ENCODE assay signal across 10 cellular contexts in the genomic region with DNA sequence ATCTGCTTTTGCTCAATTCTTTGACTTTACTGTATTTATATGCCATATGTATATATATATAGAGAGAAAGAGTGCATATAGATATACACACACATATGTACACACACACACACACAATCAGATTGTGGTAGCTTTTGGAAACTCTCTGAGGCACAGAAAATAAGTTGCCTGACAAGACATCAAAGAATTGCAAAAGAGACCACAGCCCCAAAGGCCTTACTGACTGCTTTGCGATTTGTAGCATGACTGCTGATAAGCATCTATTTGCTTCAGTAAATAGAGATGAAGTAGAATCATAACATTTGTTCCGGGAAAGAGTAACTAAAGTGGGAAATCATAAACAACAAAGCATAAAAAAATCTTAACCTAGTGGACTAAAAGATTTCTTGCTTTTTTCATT. TPM values are rescaled to one million over a fixed set of nuclear protein-coding genes. Genes with fewer than 3 reads are reported as not detected.
DNase-seq lines count a peak whose midpoint lies in the region; ATAC-seq and TF ChIP-seq lines count a peak whose summit lies in the region.
"Had no signal": no experiment of that assay in that cellular context is flagged by ENCODE, and none has a peak within 500 bp of the region (broad histone marks: within the 10 kb centered on the region; RNA-seq: fewer than 3 reads in every experiment).

No MANE protein-coding gene starts in this region.

- no peaks in the 10 kb centered on the region for H3K9me3 ChIP-seq in OCI-LY3 (ENCODE audit: insufficient read depth, low read length)
- no peaks in the 10 kb centered on the region for H3K9me3 ChIP-seq in esophagus muscularis mucosa
- H3K9me3 ChIP-seq: SJCRH30 had no signal

- H3K36me3 ChIP-seq in OCI-LY3 (replicated peaks; ENCODE audit: low read depth, low read length): no peaks in the 10 kb centered on the region
- no peaks in the 10 kb centered on the region for H3K36me3 ChIP-seq in esophagus muscularis mucosa
- H3K36me3 ChIP-seq: SJCRH30 had no signal

- intact Hi-C loops in esophagus muscularis mucosa (cut with DNase I): no loop called here

- no peaks in the 10 kb centered on the region for H3K27me3 Mint-ChIP-seq in stimulated activated naive B cell treated with anti-CD40 and anti-IgM and Interleukin-4, amounts not matched to agents 10 μg/mL and 1 μg/mL and 100 μg/mL, for 72 hours

- H3K79me2 ChIP-seq in OCI-LY3 (ENCODE audit: low read length): peaks cover 3% of the 10 kb centered on the region; the same call in 1 of the 2 replicates

- 67% methylated on average over 2 of the region's 2 CpGs for WGBS in esophagus muscularis mucosa

- H3K9ac ChIP-seq in OCI-LY3 (ENCODE audit: low read length): peak overlapping the region; percentile 87

- H3K27ac Mint-ChIP-seq in stimulated activated naive B cell treated with anti-CD40 and anti-IgM and Interleukin-4, amounts not matched to agents 10 μg/mL and 1 μg/mL and 100 μg/mL, for 72 hours: peak overlapping the region; percentile 99

- H3K4me2 ChIP-seq in OCI-LY3 (ENCODE audit: low read length): peak overlapping the region; percentile 87

- no peak for TF ChIP-seq POLR2A in esophagus muscularis mucosa (IDR thresholded peaks at IDR 0.05; ENCODE audit: low read depth)

- H3K4me3 ChIP-seq in GM12865 (ENCODE audit: low read depth, low read length) (peak overlapping the region; percentile 76), OCI-LY3 (ENCODE audit: low read length) (peak overlapping the region; percentile 66), esophagus muscularis mucosa (no peak overlapping the region)
- H3K4me3 ChIP-seq: SJCRH30 had no signal

- H3K4me1 ChIP-seq in OCI-LY3 (ENCODE audit: low read length) (peaks cover 57% of the 10 kb centered on the region), esophagus muscularis mucosa (no peaks in the 10 kb centered on the region)
- H3K4me1 ChIP-seq: SJCRH30 had no signal

- ATAC-seq in stimulated activated naive B cell treated with anti-CD40 and anti-IgM and Interleukin-4, amounts not matched to agents 10 μg/mL and 1 μg/mL and 100 μg/mL, for 72 hours (replicated peaks): no peak

- no peak for TF ChIP-seq EP300 in esophagus muscularis mucosa (IDR thresholded peaks at IDR 0.05)

- TF ChIP-seq CTCF in GM12865 (IDR thresholded peaks at IDR 0.05; ENCODE audit: insufficient read depth, low read depth, low read length, missing control alignments) (no peak), OCI-LY3 (IDR thresholded peaks at IDR 0.05; ENCODE audit: low read depth, low read length) (no peak), esophagus muscularis mucosa (IDR thresholded peaks at IDR 0.05) (no peak)

- peaks cover 42 to 62% of the 10 kb centered on the region in 2 donors for H3K4me1 Mint-ChIP-seq in stimulated activated naive B cell treated with anti-CD40 and anti-IgM and Interleukin-4, amounts not matched to agents 10 μg/mL and 1 μg/mL and 100 μg/mL, for 72 hours

- H3K36me3 Mint-ChIP-seq in stimulated activated naive B cell treated with anti-CD40 and anti-IgM and Interleukin-4, amounts not matched to agents 10 μg/mL and 1 μg/mL and 100 μg/mL, for 72 hours: peaks cover 19 to 29% of the 10 kb centered on the region in 2 donors

- H3K9me3 Mint-ChIP-seq in stimulated activated naive B cell treated with anti-CD40 and anti-IgM and Interleukin-4, amounts not matched to agents 10 μg/mL and 1 μg/mL and 100 μg/mL, for 72 hours: no peaks in the 10 kb centered on the region

- H3K27me3 ChIP-seq in OCI-LY3 (ENCODE audit: low read depth, low read length) (no peaks in the 10 kb centered on the region), esophagus muscularis mucosa (no peaks in the 10 kb centered on the region)
- H3K27me3 ChIP-seq: SJCRH30 had no signal

- H3K27ac ChIP-seq in OCI-LY3 (ENCODE audit: low read length) (peak overlapping the region; percentile 97), esophagus muscularis mucosa (replicated peaks in 1 of 4) (peak overlapping the region in 2 of 4 donors; percentile 70 to 71)
- H3K27ac ChIP-seq: SJCRH30 had no signal

- no peak overlapping the region for H2AFZ ChIP-seq in OCI-LY3 (ENCODE audit: low read depth, low read length)

- H4K20me1 ChIP-seq in OCI-LY3 (ENCODE audit: insufficient read depth, low read length): no peaks in the 10 kb centered on the region

- peak overlapping the region; percentile 78 to 83 for H3K4me3 Mint-ChIP-seq in stimulated activated naive B cell treated with anti-CD40 and anti-IgM and Interleukin-4, amounts not matched to agents 10 μg/mL and 1 μg/mL and 100 μg/mL, for 72 hours

- DNase-seq in GM12865 (ENCODE audit: low read depth) (peak; percentile 41), SK-N-DZ (ENCODE audit: low spot score) (no peak), esophagus muscularis mucosa (ENCODE audit: extremely low spot score) (no peak)
- peak; percentile 63 for DNase-seq in central memory CD4-positive, alpha-beta T cell
- DNase-seq in stimulated activated naive B cell treated with anti-CD40 and anti-IgM and Interleukin-4, amounts not matched to agents 10 μg/mL and 1 μg/mL and 100 μg/mL, for 72 hours: no peak
- DNase-seq in stimulated activated CD4-positive, alpha-beta T cell treated with anti-CD3 and anti-CD28 coated beads, Interleukin-2, amount 100 ng/mL, for 24 hours: no peak
- DNase-seq: DMS 273 treated with DMSO at 0.1 percent for 48 hours, NCI-H226, SJCRH30 had no signal

RNA-seq across cellular contexts. Expression of gene AMZ2, which starts 9.4 kb away (rescaled TPM):
- polyA plus RNA-seq in SK-N-DZ (2014; cell fraction: cytosol; rRNA removed): 122 and 134 TPM in 2 replicates
- 113 and 125 TPM in 2 replicates for polyA plus RNA-seq in SK-N-DZ (2014; cell fraction: nucleus; rRNA removed)
- 10 to 100 TPM; 38.2 to 69.9 (median 60.1) TPM for total RNA-seq in esophagus muscularis mucosa

RNA-seq across cellular contexts. Expression of gene SLC16A6, which starts 52.4 kb away (rescaled TPM):
- 0.23 and 0.46 TPM in 2 replicates for polyA plus RNA-seq in SK-N-DZ (2014; cell fraction: cytosol; rRNA removed)
- 0.35 and 0.38 TPM in 2 replicates for polyA plus RNA-seq in SK-N-DZ (2014; cell fraction: nucleus; rRNA removed)
- total RNA-seq in esophagus muscularis mucosa: under 1 TPM in 3 of 4 donors, not detected in 1; 0.33 to 0.42 (median 0.34) TPM

RNA-seq across cellular contexts. Expression of gene ARSG, which starts 52.8 kb away (rescaled TPM):
- 3.4 and 6.3 TPM in 2 replicates for polyA plus RNA-seq in SK-N-DZ (2014; cell fraction: cytosol; rRNA removed)
- 7.8 and 9.5 TPM in 2 replicates for polyA plus RNA-seq in SK-N-DZ (2014; cell fraction: nucleus; rRNA removed)
- total RNA-seq in esophagus muscularis mucosa: 1 to 10 TPM; 1.7 to 4.9 (median 2.8) TPM

Comparison
In these comparisons a context has a peak if more than half of its experiments do, and no peak if none do; other contexts are left out.
1. DNase-seq: peak in GM12865 (single experiment) and central memory CD4-positive, alpha-beta T cell (single experiment); none in stimulated activated naive B cell treated with anti-CD40 and anti-IgM and Interleukin-4, amounts not matched to agents 10 μg/mL and 1 μg/mL and 100 μg/mL, for 72 hours (single experiment), SK-N-DZ (single experiment), esophagus muscularis mucosa (single experiment) and stimulated activated CD4-positive, alpha-beta T cell treated with anti-CD3 and anti-CD28 coated beads, Interleukin-2, amount 100 ng/mL, for 24 hours (0 of 2).
2. H3K4me3 ChIP-seq: peak in GM12865 (single experiment) and OCI-LY3 (single experiment); none in esophagus muscularis mucosa (0 of 4).